28 cellular contexts compared by ENCODE assay signal in genomic region chr2:22900674-22901073, GRCh38.
"Had no signal": no experiment of that assay in that cellular context is flagged by ENCODE, and none has a peak within 500 bp of the region (broad histone marks: within the 10 kb centered on the region; RNA-seq: fewer than 3 reads in every experiment).

No MANE protein-coding gene starts in this region.

- H3K4me3 ChIP-seq: stomach, suprapubic skin, testis, thoracic aorta, thyroid gland, tibial artery, tibial nerve, transverse colon, upper lobe of left lung, upper lobe of right lung, uterus, vagina had no signal

- FAIRE-seq: urothelium cell line had no signal

- H3K27me3 Mint-ChIP-seq: stimulated activated memory B cell treated with anti-CD40 and anti-IgM and Interleukin-4, amounts not matched to agents 10 μg/mL and 1 μg/mL and 100 μg/mL, for 72 hours; stimulated activated naive CD8-positive, alpha-beta T cell treated with anti-CD3 and anti-CD28 coated beads, Interleukin-15, Interleukin-2, amounts not matched to agents 100 ng/mL and 50 ng/mL, for 24 hours; type B pancreatic cell had no signal

- H3K4me1 Mint-ChIP-seq: stimulated activated effector memory CD8-positive, alpha-beta T cell treated with anti-CD3 and anti-CD28 coated beads, Interleukin-12 subunit alpha, Interleukin-12 subunit beta, amount 100 ng/mL, for 72 hours; stimulated activated memory B cell treated with anti-CD40 and anti-IgM and Interleukin-4, amounts not matched to agents 10 μg/mL and 1 μg/mL and 100 μg/mL, for 72 hours; stimulated activated naive B cell treated with anti-CD40 and anti-IgM and Interleukin-4, amounts not matched to agents 10 μg/mL and 1 μg/mL and 100 μg/mL, for 72 hours; stimulated activated naive CD8-positive, alpha-beta T cell treated with anti-CD3 and anti-CD28 coated beads, Interleukin-15, amount 100 ng/mL, for 72 hours had no signal

- H3K36me3 ChIP-seq: stomach, suprapubic skin, thoracic aorta, thyroid gland, tibial artery, tibial nerve, transverse colon, upper lobe of left lung, upper lobe of right lung, uterus, vagina had no signal

- ATAC-seq: stimulated activated effector memory CD8-positive, alpha-beta T cell treated with anti-CD3 and anti-CD28 coated beads, Interleukin-12 subunit alpha, Interleukin-12 subunit beta, amount 100 ng/mL, for 72 hours; stimulated activated memory B cell treated with anti-CD40 and anti-IgM and Interleukin-4, amounts not matched to agents 10 μg/mL and 1 μg/mL and 100 μg/mL, for 72 hours; stimulated activated naive B cell treated with anti-CD40 and anti-IgM and Interleukin-4, amounts not matched to agents 10 μg/mL and 1 μg/mL and 100 μg/mL, for 72 hours; stimulated activated naive CD8-positive, alpha-beta T cell treated with anti-CD3 and anti-CD28 coated beads, Interleukin-15, amount 100 ng/mL, for 72 hours; stimulated activated naive CD8-positive, alpha-beta T cell treated with anti-CD3 and anti-CD28 coated beads, Interleukin-15, Interleukin-2, amounts not matched to agents 100 U/mL and 50 U/mL, for 24 hours; upper lobe of right lung had no signal

- H3K27me3 ChIP-seq: stomach, suprapubic skin, testis, thyroid gland, tibial artery, tibial nerve, transverse colon, upper lobe of left lung, upper lobe of right lung, uterus, vagina had no signal

- H3K27ac ChIP-seq: stomach, suprapubic skin, testis, thoracic aorta, thyroid gland, tibial artery, tibial nerve, transverse colon, upper lobe of left lung, upper lobe of right lung, uterus, vagina had no signal

- H3K9me3 Mint-ChIP-seq: stimulated activated memory B cell treated with anti-CD40 and anti-IgM and Interleukin-4, amounts not matched to agents 10 μg/mL and 1 μg/mL and 100 μg/mL, for 72 hours; stimulated activated naive CD8-positive, alpha-beta T cell treated with anti-CD3 and anti-CD28 coated beads, Interleukin-15, amount 100 ng/mL, for 72 hours; stimulated activated naive CD8-positive, alpha-beta T cell treated with anti-CD3 and anti-CD28 coated beads, Interleukin-15, Interleukin-2, amounts not matched to agents 100 ng/mL and 50 ng/mL, for 24 hours; type B pancreatic cell had no signal

- H3K4me1 ChIP-seq: stomach, suprapubic skin, testis, thyroid gland, tibial artery, tibial nerve, transverse colon, upper lobe of left lung, upper lobe of right lung, uterus, vagina had no signal

- H3K36me3 Mint-ChIP-seq: stimulated activated effector memory CD8-positive, alpha-beta T cell treated with anti-CD3 and anti-CD28 coated beads, Interleukin-12 subunit alpha, Interleukin-12 subunit beta, amount 100 ng/mL, for 72 hours; stimulated activated memory B cell treated with anti-CD40 and anti-IgM and Interleukin-4, amounts not matched to agents 10 μg/mL and 1 μg/mL and 100 μg/mL, for 72 hours; stimulated activated naive B cell treated with anti-CD40 and anti-IgM and Interleukin-4, amounts not matched to agents 10 μg/mL and 1 μg/mL and 100 μg/mL, for 72 hours; type B pancreatic cell had no signal

- H3K4me3 Mint-ChIP-seq: stimulated activated effector memory CD8-positive, alpha-beta T cell treated with anti-CD3 and anti-CD28 coated beads, Interleukin-12 subunit alpha, Interleukin-12 subunit beta, amount 100 ng/mL, for 72 hours; stimulated activated memory B cell treated with anti-CD40 and anti-IgM and Interleukin-4, amounts not matched to agents 10 μg/mL and 1 μg/mL and 100 μg/mL, for 72 hours; stimulated activated naive B cell treated with anti-CD40 and anti-IgM and Interleukin-4, amounts not matched to agents 10 μg/mL and 1 μg/mL and 100 μg/mL, for 72 hours; stimulated activated naive CD8-positive, alpha-beta T cell treated with anti-CD3 and anti-CD28 coated beads, Interleukin-15, amount 100 ng/mL, for 72 hours; stimulated activated naive CD8-positive, alpha-beta T cell treated with anti-CD3 and anti-CD28 coated beads, Interleukin-15, Interleukin-2, amounts not matched to agents 100 ng/mL and 50 ng/mL, for 24 hours; type B pancreatic cell had no signal

- H3K27ac Mint-ChIP-seq: stimulated activated effector memory CD8-positive, alpha-beta T cell treated with anti-CD3 and anti-CD28 coated beads, Interleukin-12 subunit alpha, Interleukin-12 subunit beta, amount 100 ng/mL, for 72 hours; stimulated activated memory B cell treated with anti-CD40 and anti-IgM and Interleukin-4, amounts not matched to agents 10 μg/mL and 1 μg/mL and 100 μg/mL, for 72 hours; stimulated activated naive B cell treated with anti-CD40 and anti-IgM and Interleukin-4, amounts not matched to agents 10 μg/mL and 1 μg/mL and 100 μg/mL, for 72 hours; stimulated activated naive CD8-positive, alpha-beta T cell treated with anti-CD3 and anti-CD28 coated beads, Interleukin-15, amount 100 ng/mL, for 72 hours; stimulated activated naive CD8-positive, alpha-beta T cell treated with anti-CD3 and anti-CD28 coated beads, Interleukin-15, Interleukin-2, amounts not matched to agents 100 ng/mL and 50 ng/mL, for 24 hours; type B pancreatic cell had no signal

- DNase-seq: stimulated activated CD4-positive, alpha-beta T cell treated with anti-CD3 and anti-CD28 coated beads, Interleukin-2, amount 100 ng/mL, for 48 hours; stimulated activated CD4-positive, alpha-beta T cell treated with anti-CD3 and anti-CD28 coated beads, Interleukin-4, amount 100 ng/mL, for 1 hour; stimulated activated CD4-positive, alpha-beta T cell treated with anti-CD3 and anti-CD28 coated beads, Interleukin-4, amount 100 ng/mL, for 24 hours; stimulated activated CD4-positive, alpha-beta T cell treated with anti-CD3 and anti-CD28 coated beads, Interleukin-4, amount 100 ng/mL, for 4 hours; stimulated activated CD8-positive, alpha-beta memory T cell treated with anti-CD3 and anti-CD28 coated beads, Interleukin-4, amount 100 ng/mL, for 48 hours; stimulated activated naive B cell treated with anti-CD40 and anti-IgM and Interleukin-4, amounts not matched to agents 10 μg/mL and 1 μg/mL and 100 μg/mL, for 72 hours; stimulated activated naive CD4-positive, alpha-beta T cell; stimulated activated naive CD4-positive, alpha-beta T cell treated with Interleukin-2 at 50 U/mL for 16 hours; stimulated activated naive CD8-positive, alpha-beta T cell treated with anti-CD3 and anti-CD28 coated beads, Interleukin-15, amount 100 ng/mL, for 72 hours; stimulated activated naive CD8-positive, alpha-beta T cell treated with anti-CD3 and anti-CD28 coated beads, Interleukin-15, Interleukin-2, amounts not matched to agents 100 U/mL and 50 U/mL, for 24 hours; stomach; testis; thyroid gland; tibial artery; transverse colon; trophoblast cell; upper lobe of left lung; upper lobe of right lung; uterus had no signal

- H3K9me3 ChIP-seq: stomach, suprapubic skin, testis, thoracic aorta, thyroid gland, tibial artery, tibial nerve, transverse colon, upper lobe of left lung, upper lobe of right lung, uterus, vagina had no signal
